Comparison of ENCODE assay signal across 8 cellular contexts in the genomic region with DNA sequence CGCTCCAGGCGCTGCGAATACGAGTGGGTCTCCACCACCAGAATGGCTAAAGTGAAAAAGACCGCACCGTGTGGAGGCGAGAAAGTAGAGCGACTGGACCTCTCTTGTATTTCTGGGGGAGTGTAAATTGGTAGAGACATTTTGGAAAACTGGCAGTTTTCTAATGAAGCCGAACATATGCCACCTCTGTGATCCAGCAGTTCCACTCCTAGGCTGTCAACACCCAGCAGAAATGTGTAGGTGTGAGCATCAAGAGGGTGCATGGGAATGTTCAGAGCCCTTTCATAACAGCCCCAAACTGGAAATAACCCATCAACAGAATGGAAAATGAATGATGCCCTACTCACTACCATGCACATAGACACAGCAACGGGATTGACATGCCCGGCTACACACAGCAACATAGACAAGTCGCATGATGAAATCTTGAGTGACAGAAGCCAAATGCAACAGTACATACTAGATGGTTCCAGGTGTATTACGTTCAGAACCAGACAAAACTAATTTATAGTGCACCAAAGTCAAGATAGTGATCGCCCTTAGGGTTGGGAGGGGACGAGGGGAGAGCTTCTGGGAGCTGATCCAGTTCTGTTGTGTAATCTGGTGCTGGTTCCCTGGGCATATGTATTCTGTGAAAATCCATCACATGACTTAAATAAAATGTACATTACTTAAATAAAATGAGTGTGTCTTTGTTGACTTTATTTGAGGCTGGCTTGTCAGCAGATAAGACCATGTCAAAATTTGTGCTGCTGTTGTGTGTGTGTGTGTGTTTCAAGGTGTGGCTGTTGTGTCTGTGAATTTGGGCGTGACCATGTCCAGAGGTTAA. TPM values are rescaled to one million over a fixed set of nuclear protein-coding genes. Genes with fewer than 3 reads are reported as not detected.
DNase-seq lines count a peak whose midpoint lies in the region; ATAC-seq and TF ChIP-seq lines count a peak whose summit lies in the region.

No MANE protein-coding gene starts in this region.

- peak overlapping the region; percentile 71 for H3K27ac ChIP-seq in Karpas-422 (ENCODE audit: low read length)

- H3K79me2 ChIP-seq in Karpas-422 (ENCODE audit: low read length), result peaks cover 12% of the 10 kb centered on the region

- DNase-seq in AG10803 (ENCODE audit: low read depth) (no peak), Karpas-422 (peak; percentile 48), choroid plexus epithelial cell (ENCODE audit: low read depth) (no peak), ecto neural progenitor cell (ENCODE audit: low spot score) (no peak), RPMI8226 (no peak), GOT3 (lab: John Stamatoyannopoulos, UW) (no peak)
- peak in 1 of 10 donors; percentile 6 for DNase-seq in naive thymus-derived CD8-positive, alpha-beta T cell

- peaks cover 47% of the 10 kb centered on the region for H3K4me1 ChIP-seq in Karpas-422 (ENCODE audit: low read length)

- H3K27me3 ChIP-seq in Karpas-422 (ENCODE audit: low read length), result no peaks in the 10 kb centered on the region

- H3K27ac Mint-ChIP-seq in naive thymus-derived CD8-positive, alpha-beta T cell, result peak overlapping the region in 9 of 10 donors; percentile 83 to 96 (median 93)

- no peak for TF ChIP-seq CTCF in AG10803 (conservative IDR thresholded peaks at IDR 0.05; ENCODE audit: low read length)
- no peak for TF ChIP-seq CTCF in choroid plexus epithelial cell (conservative IDR thresholded peaks at IDR 0.05; ENCODE audit: low read depth, low read length)

- H3K4me3 Mint-ChIP-seq in naive thymus-derived CD8-positive, alpha-beta T cell, result peak overlapping the region; percentile 69 to 93 (median 84)

- H3K9me3 Mint-ChIP-seq in naive thymus-derived CD8-positive, alpha-beta T cell, result no peaks in the 10 kb centered on the region

- peaks cover 22 to 54% (median 50%) of the 10 kb centered on the region in 4 donors for H3K4me1 Mint-ChIP-seq in naive thymus-derived CD8-positive, alpha-beta T cell

- H2AFZ ChIP-seq in Karpas-422 (ENCODE audit: low read length), result peak overlapping the region; percentile 22; the same call in 1 of the 2 replicates

- H3K4me3 ChIP-seq in AG10803 (ENCODE audit: low read length) (peak overlapping the region; percentile 62), Karpas-422 (ENCODE audit: low read length) (peak overlapping the region; percentile 60), choroid plexus epithelial cell (ENCODE audit: low read depth, low read length) (peak overlapping the region; percentile 82)

- H3K27me3 Mint-ChIP-seq in naive thymus-derived CD8-positive, alpha-beta T cell, result no peaks in the 10 kb centered on the region

- peak; percentile 2 to 13 for ATAC-seq in naive thymus-derived CD8-positive, alpha-beta T cell
- ATAC-seq in GM21825 (IDR thresholded peaks at IDR 0.05; ENCODE audit: unreplicated experiment), result no peak

- peak overlapping the region; percentile 68 for H3K4me2 ChIP-seq in Karpas-422 (ENCODE audit: low read depth, low read length, poor library complexity, severe bottlenecking)

- no peaks in the 10 kb centered on the region for H4K20me1 ChIP-seq in Karpas-422 (ENCODE audit: insufficient read depth, low read depth, low read length)

- peaks cover 0 to 18% (median 3%) of the 10 kb centered on the region in 3 donors for H3K36me3 Mint-ChIP-seq in naive thymus-derived CD8-positive, alpha-beta T cell

- POLR2A ChIA-PET in naive thymus-derived CD8-positive, alpha-beta T cell (lab: Charles Lee), result interaction anchor here (1.1 to 10.9 kb wide), 2 partner anchors 19 to 26 kb away, joined by 6 to 94 read pairs; no protein-coding TSS in a partner anchor

- H3K36me3 ChIP-seq in Karpas-422 (ENCODE audit: insufficient read depth, low read length), result no peaks in the 10 kb centered on the region

- H3K9ac ChIP-seq in Karpas-422 (ENCODE audit: low read length), result peak overlapping the region; percentile 66

- H3K9me2 ChIP-seq in Karpas-422 (replicated peaks; ENCODE audit: insufficient read depth, low read length), result no peaks in the 10 kb centered on the region

- H3K9me3 ChIP-seq in Karpas-422 (ENCODE audit: low read length), result no peaks in the 10 kb centered on the region

RNA-seq across cellular contexts. Expression of gene BCL7C, which starts 0.9 kb away (rescaled TPM):
- 27.4 and 59.7 TPM in 2 replicates for total RNA-seq in Karpas-422 (2014; rRNA removed; shearing (Covaris generic); ENCODE audit: low replicate concordance)
- total RNA-seq in naive thymus-derived CD8-positive, alpha-beta T cell, result 10 to 100 TPM; 24.2 to 24.6 TPM
- 10 to 100 TPM; 33.9 to 38.8 (median 34.7) TPM for polyA plus RNA-seq in naive thymus-derived CD8-positive, alpha-beta T cell

RNA-seq across cellular contexts. Expression of gene CTF1, which starts 1.7 kb away (rescaled TPM):
- total RNA-seq in Karpas-422 (2014; rRNA removed; shearing (Covaris generic); ENCODE audit: low replicate concordance), result 0.94 and 1.1 TPM in 2 replicates
- 1 to 10 TPM; 1.0 to 1.3 TPM for total RNA-seq in naive thymus-derived CD8-positive, alpha-beta T cell
- polyA plus RNA-seq in naive thymus-derived CD8-positive, alpha-beta T cell, result under 1 TPM in 1 of 3 donors, not detected in 2; 0.14 TPM

RNA-seq across cellular contexts. Expression of gene FBXL19, which starts 28.6 kb away (rescaled TPM):
- total RNA-seq in Karpas-422 (2014; rRNA removed; shearing (Covaris generic); ENCODE audit: low replicate concordance), result 24.5 and 59.5 TPM in 2 replicates
- 10 to 100 TPM; 13.1 to 16.8 TPM for total RNA-seq in naive thymus-derived CD8-positive, alpha-beta T cell
- polyA plus RNA-seq in naive thymus-derived CD8-positive, alpha-beta T cell, result under 1 TPM; 0.06 to 0.29 (median 0.16) TPM

RNA-seq across cellular contexts. Expression of gene ORAI3, which starts 54.1 kb away (rescaled TPM):
- total RNA-seq in Karpas-422 (2014; rRNA removed; shearing (Covaris generic); ENCODE audit: low replicate concordance), result 34.0 and 60.7 TPM in 2 replicates
- 10 to 100 TPM; 18.6 to 20.8 TPM for total RNA-seq in naive thymus-derived CD8-positive, alpha-beta T cell
- polyA plus RNA-seq in naive thymus-derived CD8-positive, alpha-beta T cell, result 10 to 100 TPM; 15.2 to 16.0 (median 15.5) TPM
